ENCODE assay signal across 16 cellular contexts in genomic region chr17:41034346-41034933, GRCh38. TPM values are rescaled to one million over a fixed set of nuclear protein-coding genes. Genes with fewer than 3 reads are reported as not detected.
"Had no signal": no experiment of that assay in that cellular context is flagged by ENCODE, and none has a peak within 500 bp of the region (broad histone marks: within the 10 kb centered on the region; RNA-seq: fewer than 3 reads in every experiment).

A gene with protein sequence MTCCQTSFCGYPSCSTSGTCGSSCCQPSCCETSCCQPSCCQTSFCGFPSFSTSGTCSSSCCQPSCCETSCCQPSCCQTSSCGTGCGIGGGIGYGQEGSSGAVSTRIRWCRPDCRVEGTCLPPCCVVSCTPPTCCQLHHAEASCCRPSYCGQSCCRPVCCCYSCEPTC (minus strand): TSS chr17:41034874. CDS start chr17:41034821, 53 bp downstream.

RNA-seq across cellular contexts. Expression of the gene that starts here (rescaled TPM):
- total RNA-seq: activated CD8-positive, alpha-beta T cell treated with anti-CD3 and anti-CD28 coated beads, Interleukin-2, amount 10 ng/mL, durations not matched to agents 7 days and 5 days; body of pancreas; cardiac muscle cell; cerebellum; endodermal cell; esophagus squamous epithelium; gastroesophageal sphincter; heart left ventricle; left ventricle myocardium superior; mammary epithelial cell; mesothelial cell of epicardium; natural killer cell; pulmonary artery endothelial cell; right cardiac atrium; skeletal muscle tissue; ureter had no signal
- polyA plus RNA-seq: cardiac muscle cell, heart left ventricle, mammary epithelial cell, right cardiac atrium had no signal
